Comparison of ENCODE assay signal across 7 cellular contexts in the genomic region with DNA sequence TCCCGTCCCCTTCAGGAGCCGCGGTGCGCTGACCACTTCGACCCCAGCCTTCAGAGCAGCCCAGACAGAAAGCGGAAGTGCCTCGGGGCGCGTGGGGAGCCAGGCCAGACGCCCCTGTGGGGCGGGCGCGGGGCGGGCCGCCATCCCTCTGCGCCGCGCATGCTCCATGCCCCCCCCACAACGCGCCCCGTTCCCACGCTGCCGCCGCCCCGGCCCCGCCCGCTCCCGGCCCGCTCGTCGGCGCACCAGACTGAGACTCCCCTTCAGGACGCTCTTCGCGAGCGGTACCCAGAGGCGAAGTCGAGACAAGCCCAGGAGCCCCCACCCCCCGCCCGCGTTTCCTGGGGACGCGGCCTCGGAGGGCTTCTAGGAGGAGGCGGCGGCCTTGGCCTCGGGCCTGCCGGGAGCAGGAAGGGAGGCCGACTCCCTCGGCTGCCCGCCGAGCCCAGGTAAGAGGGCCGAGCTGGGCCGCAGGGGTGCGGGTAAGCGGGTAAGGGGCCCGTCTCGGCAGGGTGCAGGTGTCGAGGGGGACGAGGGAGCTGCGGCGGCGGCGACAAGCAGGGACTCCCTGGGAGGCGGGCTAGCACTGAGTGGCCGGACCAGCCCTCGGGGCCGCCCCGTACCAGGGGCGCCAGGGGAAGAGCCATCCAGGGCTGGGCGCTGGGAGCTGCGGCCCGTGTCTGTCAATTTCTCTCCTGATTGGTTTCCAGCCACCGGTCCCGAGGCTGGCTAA. TPM values are rescaled to one million over a fixed set of nuclear protein-coding genes. Genes with fewer than 3 reads are reported as not detected.
DNase-seq lines count a peak whose midpoint lies in the region; ATAC-seq, FAIRE-seq and TF ChIP-seq lines count a peak whose summit lies in the region.

Gene ZFP92 (plus strand): TSS at position 218 of the 733 bp plus-strand sequence. CDS start 6,851 bp downstream, outside the sequence.

- TF ChIP-seq CTCF in foreskin keratinocyte (conservative IDR thresholded peaks at IDR 0.05), result no peak

- H3K4me1 ChIP-seq in foreskin keratinocyte (no peaks in the 10 kb centered on the region), rectal smooth muscle tissue (ENCODE audit: control insufficient read depth, insufficient read depth, low read length) (peaks cover 3% of the 10 kb centered on the region)

- no peaks in the 10 kb centered on the region for H3K27me3 ChIP-seq in foreskin keratinocyte
- H3K27me3 ChIP-seq in rectal smooth muscle tissue (ENCODE audit: control insufficient read depth, insufficient read depth, low read length), result peaks cover 6% of the 10 kb centered on the region

- no peak within 1 kb of the TSS for H3K27ac ChIP-seq in foreskin keratinocyte
- no peak within 1 kb of the TSS for H3K27ac ChIP-seq in rectal smooth muscle tissue (ENCODE audit: low read depth, low read length)

- no peaks in the 10 kb centered on the region for H3K36me3 ChIP-seq in rectal smooth muscle tissue (ENCODE audit: control insufficient read depth, insufficient read depth, low read length)

- FAIRE-seq in GM19239 (lab: Jason Lieb, UNC), result peak; percentile 79

- DNase-seq in GM19239 (ENCODE audit: insufficient read length, low spot score) (peak; percentile 64), activated T-cell treated with anti-CD3 and anti-CD28 coated beads for 4 hours (peak; percentile 13), foreskin keratinocyte (peak in 1 of 2 donors; percentile 3), GF-D8 (lab: John Stamatoyannopoulos, UW) (no peak)

- ATAC-seq in HG03571 (IDR thresholded peaks at IDR 0.05; ENCODE audit: unreplicated experiment), result peak; percentile 64
- ATAC-seq in foreskin keratinocyte, result peak; percentile 67
- no peak for ATAC-seq in HG02571 (IDR thresholded peaks at IDR 0.05; ENCODE audit: unreplicated experiment)

- peak within 1 kb of the TSS; percentile 24 for H3K9ac ChIP-seq in rectal smooth muscle tissue (ENCODE audit: low read length)

- peak within 1 kb of the TSS; percentile 55 for H3K4me3 ChIP-seq in rectal smooth muscle tissue (ENCODE audit: low read length)

RNA-seq across cellular contexts. Expression of gene ZFP92, which starts in this region (rescaled TPM):
- total RNA-seq in foreskin keratinocyte, result 1.3 and 3.0 TPM in 2 replicates
- polyA plus RNA-seq in foreskin keratinocyte, result 0.58 and 0.93 TPM in 2 replicates
